ENCODE assay signal across 19 cellular contexts in genomic region chr10:30829921-30830671, GRCh38.
A peak's percentile ranks its signal among the peaks of the same experiment; 100 is the strongest.
DNase-seq lines count a peak whose midpoint lies in the region; ATAC-seq, FAIRE-seq and TF ChIP-seq lines count a peak whose summit lies in the region.
"Had no signal": no experiment of that assay in that cellular context is flagged by ENCODE, and none has a peak within 500 bp of the region (broad histone marks: within the 10 kb centered on the region; RNA-seq: fewer than 3 reads in every experiment).

No MANE protein-coding gene starts in this region.

- H2BK12ac ChIP-seq in mesenchymal stem cell (ENCODE audit: low read length in 2 of 2) (no peak overlapping the region), neuronal stem cell (ENCODE audit: low read length) (no peak overlapping the region)

- H3K9ac ChIP-seq in mesenchymal stem cell (ENCODE audit: low read length), result no peak overlapping the region
- no peak overlapping the region for H3K9ac ChIP-seq in neuronal stem cell (ENCODE audit: low read depth, low read length, poor library complexity)

- no peak overlapping the region for H3K18ac ChIP-seq in mesenchymal stem cell (ENCODE audit: low read depth in 1 of 2, low read length in 2 of 2)
- H3K18ac ChIP-seq in neuronal stem cell (ENCODE audit: low read length), result no peak overlapping the region

- no peak overlapping the region for H2BK15ac ChIP-seq in mesenchymal stem cell (ENCODE audit: low read depth, poor library complexity, severe bottlenecking)
- no peak overlapping the region for H2BK15ac ChIP-seq in neuronal stem cell (ENCODE audit: low read length)

- peaks cover 10% of the 10 kb centered on the region for H3K4me1 ChIP-seq in mesenchymal stem cell (ENCODE audit: control insufficient read depth, insufficient read depth, low read depth, low read length)
- H3K4me1 ChIP-seq in neuronal stem cell (ENCODE audit: control insufficient read depth in 2 of 2, insufficient read depth in 1 of 2, low read depth in 1 of 2, low read length in 2 of 2), result peaks cover 0 to 16% of the 10 kb centered on the region in 2 donors
- H3K4me1 ChIP-seq: right lobe of liver had no signal

- H3K23ac ChIP-seq in mesenchymal stem cell (ENCODE audit: low read length in 2 of 2) (no peak overlapping the region), neuronal stem cell (ENCODE audit: low read depth, low read length, poor library complexity) (no peak overlapping the region)

- TF ChIP-seq CTCF in AG10803 (conservative IDR thresholded peaks at IDR 0.05; ENCODE audit: low read length) (no peak), choroid plexus epithelial cell (conservative IDR thresholded peaks at IDR 0.05; ENCODE audit: low read depth, low read length) (no peak)

- no peaks in the 10 kb centered on the region for H3K79me1 ChIP-seq in mesenchymal stem cell (replicated peaks; ENCODE audit: low read length, poor library complexity, severe bottlenecking)
- H3K79me1 ChIP-seq in neuronal stem cell (ENCODE audit: low read depth, low read length), result no peaks in the 10 kb centered on the region

- 54% methylated on average over 5 of the region's 6 CpGs for WGBS in mesenchymal stem cell
- no CpG with 5 or more reads among the region's 6 CpGs for WGBS in neuronal stem cell (ENCODE audit: extremely low coverage in 2 of 2, insufficient read length in 2 of 2, insufficient replicate concordance in 1 of 2), 2 donors

- FAIRE-seq in urothelium cell line (lab: Jason Lieb, UNC), result no peak
- FAIRE-seq: D721Med, H1 had no signal

- H3K9me3 ChIP-seq in mesenchymal stem cell (ENCODE audit: control insufficient read depth, low read length) (no peaks in the 10 kb centered on the region), neuronal stem cell (replicated peaks in 1 of 2; ENCODE audit: control insufficient read depth in 2 of 2, insufficient read depth in 1 of 2, low read depth in 1 of 2, low read length in 2 of 2) (peaks cover 0 to 3% of the 10 kb centered on the region in 2 donors)
- H3K9me3 ChIP-seq: esophagus muscularis mucosa, right lobe of liver had no signal

- H2BK5ac ChIP-seq in mesenchymal stem cell (ENCODE audit: low read depth, low read length, poor library complexity, severe bottlenecking), result no peak overlapping the region
- no peak overlapping the region for H2BK5ac ChIP-seq in neuronal stem cell (ENCODE audit: low read length)

- no peak overlapping the region for H2BK120ac ChIP-seq in mesenchymal stem cell (ENCODE audit: low read depth, low read length)
- H2BK120ac ChIP-seq in neuronal stem cell (ENCODE audit: low read depth, low read length), result no peak overlapping the region

- H3K4me3 Mint-ChIP-seq in stimulated activated naive CD8-positive, alpha-beta T cell treated with anti-CD3 and anti-CD28 coated beads, Interleukin-15, amount 100 ng/mL, for 72 hours, result no peak overlapping the region
- H3K4me3 Mint-ChIP-seq: activated CD8-positive, alpha-beta T cell treated with anti-CD3 and anti-CD28 coated beads for 36 hours had no signal

- H3K4me1 Mint-ChIP-seq in stimulated activated naive CD8-positive, alpha-beta T cell treated with anti-CD3 and anti-CD28 coated beads, Interleukin-15, amount 100 ng/mL, for 72 hours, result no peaks in the 10 kb centered on the region

- DNase-seq in AG10803 (ENCODE audit: low read depth), result peak; percentile 67
- DNase-seq in NCI-H1417 treated with DMSO at 0.1 percent for 48 hours (lab: John Stamatoyannopoulos, UW), result peak; percentile 24
- DNase-seq in choroid plexus epithelial cell (ENCODE audit: low read depth), result peak; percentile 61
- peak; percentile 46 for DNase-seq in mesenchymal stem cell
- DNase-seq in neuronal stem cell (ENCODE audit: low spot score), result no peak
- no peak for DNase-seq in stimulated activated naive CD8-positive, alpha-beta T cell treated with anti-CD3 and anti-CD28 coated beads, Interleukin-15, amount 100 ng/mL, for 72 hours
- DNase-seq in urothelium cell line (ENCODE audit: low spot score), result no peak
- DNase-seq: activated CD8-positive, alpha-beta T cell treated with anti-CD3 and anti-CD28 coated beads for 36 hours; amygdala; NCI-H446; OCI-M1; right lobe of liver; stimulated activated CD4-positive, alpha-beta T cell treated with anti-CD3 and anti-CD28 coated beads, Interleukin-2, amount 100 ng/mL, for 48 hours; SW 1271 had no signal

- H4K8ac ChIP-seq in mesenchymal stem cell (ENCODE audit: low read length), result no peak overlapping the region
- H4K8ac ChIP-seq in neuronal stem cell (ENCODE audit: low read depth, low read length), result no peak overlapping the region

- H3K36me3 ChIP-seq in mesenchymal stem cell (ENCODE audit: control insufficient read depth in 1 of 2, insufficient read depth in 2 of 2, low read depth in 1 of 2, low read length in 2 of 2) (no peaks in the 10 kb centered on the region), neuronal stem cell (replicated peaks in 1 of 2; ENCODE audit: control insufficient read depth in 2 of 2, insufficient read depth in 2 of 2, low read length in 2 of 2) (no peaks in the 10 kb centered on the region)
- H3K36me3 ChIP-seq: esophagus muscularis mucosa, right lobe of liver had no signal

- H3K27ac ChIP-seq in mesenchymal stem cell (ENCODE audit: low read length, poor library complexity, severe bottlenecking) (no peak overlapping the region), neuronal stem cell (replicated peaks; ENCODE audit: low read length) (no peak overlapping the region)
- H3K27ac ChIP-seq: coronary artery, esophagus muscularis mucosa, right lobe of liver had no signal

- H3K14ac ChIP-seq in mesenchymal stem cell (ENCODE audit: low read length in 2 of 2) (no peak overlapping the region), neuronal stem cell (ENCODE audit: low read length) (no peak overlapping the region)

- H2AFZ ChIP-seq in mesenchymal stem cell (ENCODE audit: low read depth, low read length) (no peak overlapping the region), neuronal stem cell (ENCODE audit: low read length) (no peak overlapping the region)

- H3K27me3 ChIP-seq in mesenchymal stem cell (ENCODE audit: control insufficient read depth in 1 of 2, insufficient read depth in 1 of 2, low read length in 2 of 2) (no peaks in the 10 kb centered on the region), neuronal stem cell (ENCODE audit: control insufficient read depth in 3 of 3, insufficient read depth in 3 of 3, low read depth in 1 of 3, low read length in 3 of 3) (no peaks in the 10 kb centered on the region)
- H3K27me3 ChIP-seq: esophagus muscularis mucosa, right lobe of liver had no signal

- no peak for ATAC-seq in HG02798 (IDR thresholded peaks at IDR 0.05; ENCODE audit: poor library complexity, unreplicated experiment)
- no peak for ATAC-seq in stimulated activated naive CD8-positive, alpha-beta T cell treated with anti-CD3 and anti-CD28 coated beads, Interleukin-15, amount 100 ng/mL, for 72 hours
- ATAC-seq: activated CD8-positive, alpha-beta T cell treated with anti-CD3 and anti-CD28 coated beads for 36 hours; right lobe of liver had no signal

- H3K4ac ChIP-seq in mesenchymal stem cell (ENCODE audit: low read depth in 1 of 2, low read length in 2 of 2) (peak overlapping the region in 1 of 2 experiments; percentile 47), neuronal stem cell (ENCODE audit: low read length) (no peak overlapping the region)

- H3K4me3 ChIP-seq in AG10803 (ENCODE audit: low read length) (no peak overlapping the region), choroid plexus epithelial cell (ENCODE audit: low read depth, low read length) (no peak overlapping the region), mesenchymal stem cell (ENCODE audit: insufficient read depth in 1 of 2, low read depth in 1 of 2, low read length in 2 of 2) (no peak overlapping the region), neuronal stem cell (ENCODE audit: low read length in 2 of 2) (no peak overlapping the region)
- H3K4me3 ChIP-seq: coronary artery, esophagus muscularis mucosa, right lobe of liver had no signal

- H3K4me2 ChIP-seq in mesenchymal stem cell (ENCODE audit: low read length, poor library complexity, severe bottlenecking) (no peak overlapping the region), neuronal stem cell (ENCODE audit: insufficient read depth, low read length, poor library complexity, severe bottlenecking) (no peak overlapping the region)

- H2AK5ac ChIP-seq in mesenchymal stem cell (ENCODE audit: low read length, severe bottlenecking) (no peak overlapping the region), neuronal stem cell (ENCODE audit: low read depth, low read length) (no peak overlapping the region)

- no peak overlapping the region for H4K91ac ChIP-seq in mesenchymal stem cell (ENCODE audit: low read length)
- no peak overlapping the region for H4K91ac ChIP-seq in neuronal stem cell (ENCODE audit: low read depth, low read length, poor library complexity)

- H3K9me3 Mint-ChIP-seq in stimulated activated naive CD8-positive, alpha-beta T cell treated with anti-CD3 and anti-CD28 coated beads, Interleukin-15, amount 100 ng/mL, for 72 hours, result no peaks in the 10 kb centered on the region
- H3K9me3 Mint-ChIP-seq: activated CD8-positive, alpha-beta T cell treated with anti-CD3 and anti-CD28 coated beads for 36 hours had no signal

- H3K27me3 Mint-ChIP-seq in stimulated activated naive CD8-positive, alpha-beta T cell treated with anti-CD3 and anti-CD28 coated beads, Interleukin-15, amount 100 ng/mL, for 72 hours, result no peaks in the 10 kb centered on the region

- peak overlapping the region in 1 of 2 donors; percentile 67 for H3K27ac Mint-ChIP-seq in stimulated activated naive CD8-positive, alpha-beta T cell treated with anti-CD3 and anti-CD28 coated beads, Interleukin-15, amount 100 ng/mL, for 72 hours
- H3K27ac Mint-ChIP-seq: activated CD8-positive, alpha-beta T cell treated with anti-CD3 and anti-CD28 coated beads for 36 hours had no signal

Comparison
In these comparisons a context has a peak if more than half of its experiments do, and no peak if none do; other contexts are left out.
1. DNase-seq: peak in AG10803 (single experiment), NCI-H1417 treated with DMSO at 0.1 percent for 48 hours (single experiment), choroid plexus epithelial cell (single experiment) and mesenchymal stem cell (single experiment); none in neuronal stem cell (single experiment), stimulated activated naive CD8-positive, alpha-beta T cell treated with anti-CD3 and anti-CD28 coated beads, Interleukin-15, amount 100 ng/mL, for 72 hours (0 of 2) and urothelium cell line (single experiment).